8 cellular contexts compared by ENCODE assay signal in genomic region chr17:17749921-17750320, GRCh38.
DNase-seq lines count a peak whose midpoint lies in the region; ATAC-seq and TF ChIP-seq lines count a peak whose summit lies in the region.

No MANE protein-coding gene starts in this region.

- POLR2A ChIA-PET in IMR-90 (lab: Charles Lee; ENCODE audit: unreplicated experiment), result no interaction called here

- no peak overlapping the region for H2BK5ac ChIP-seq in IMR-90 (ENCODE audit: low read depth, low read length, poor library complexity, severe bottlenecking)

- H2BK20ac ChIP-seq in IMR-90 (ENCODE audit: low read depth, low read length), result no peak overlapping the region

- intact Hi-C loops in IMR-90 (cut with micrococcal nuclease) (loop anchor here (10.0 kb wide), 1 partner anchor 395 kb away; no protein-coding TSS in a partner anchor), lower lobe of right lung (cut with DNase I) (no loop called here), Right ventricle myocardium superior (cut with DNase I) (no loop called here)

- peak overlapping the region; percentile 91 for H3K27ac ChIP-seq in DOHH2 (ENCODE audit: low read depth, low read length)
- no peak overlapping the region for H3K27ac ChIP-seq in IMR-90 (ENCODE audit: insufficient read depth, low read length)
- peak overlapping the region; percentile 55 for H3K27ac ChIP-seq in muscle layer of colon (ENCODE audit: low read depth, low read length)
- no peak overlapping the region for H3K27ac ChIP-seq in lower lobe of right lung

- no peaks in the 10 kb centered on the region; the same call in 1 of the 2 replicates for H3K36me3 ChIP-seq in DOHH2 (ENCODE audit: control insufficient read depth, low read length)
- peaks cover 5% of the 10 kb centered on the region; the same call in 1 of the 2 replicates for H3K36me3 ChIP-seq in IMR-90 (ENCODE audit: control insufficient read depth, insufficient read depth, low read length)
- H3K36me3 ChIP-seq in muscle layer of colon (ENCODE audit: insufficient read depth, low read length), result no peaks in the 10 kb centered on the region
- H3K36me3 ChIP-seq in lower lobe of right lung, result no peaks in the 10 kb centered on the region

- H3K9me3 ChIP-seq in DOHH2 (ENCODE audit: control insufficient read depth, insufficient read depth, low read length), result peaks cover 9% of the 10 kb centered on the region; the same call in 1 of the 2 replicates
- no peaks in the 10 kb centered on the region for H3K9me3 ChIP-seq in IMR-90 (ENCODE audit: control insufficient read depth, insufficient read depth, low read length)
- H3K9me3 ChIP-seq in muscle layer of colon (ENCODE audit: low read length), result no peaks in the 10 kb centered on the region
- no peaks in the 10 kb centered on the region for H3K9me3 ChIP-seq in lower lobe of right lung

- peaks cover 68% of the 10 kb centered on the region for H3K4me1 ChIP-seq in DOHH2 (ENCODE audit: control insufficient read depth, low read length)
- H3K4me1 ChIP-seq in IMR-90 (ENCODE audit: control insufficient read depth, insufficient read depth, low read length), result peaks cover 20% of the 10 kb centered on the region
- peaks cover 40% of the 10 kb centered on the region for H3K4me1 ChIP-seq in muscle layer of colon (ENCODE audit: insufficient read depth, low read length)
- H3K4me1 ChIP-seq in lower lobe of right lung, result peaks cover 48% of the 10 kb centered on the region

- peaks cover 28% of the 10 kb centered on the region for H3K9me1 ChIP-seq in IMR-90 (ENCODE audit: insufficient read depth, low read length)

- H2AFZ ChIP-seq in IMR-90 (replicated peaks; ENCODE audit: low read length, poor library complexity), result peak overlapping the region; percentile 1

- H3K79me2 ChIP-seq in DOHH2 (ENCODE audit: control insufficient read depth, low read length), result peaks cover 76% of the 10 kb centered on the region

- H3K9me2 ChIP-seq in DOHH2 (replicated peaks; ENCODE audit: control insufficient read depth, low read length), result no peaks in the 10 kb centered on the region

- no peak overlapping the region for H3K14ac ChIP-seq in IMR-90 (replicated peaks; ENCODE audit: low read depth, low read length)

- H2BK120ac ChIP-seq in IMR-90 (ENCODE audit: low read depth, low read length), result no peak overlapping the region

- no peak overlapping the region for H2BK15ac ChIP-seq in IMR-90 (ENCODE audit: low read depth, low read length)

- no peak for TF ChIP-seq CTCF in DOHH2 (IDR thresholded peaks at IDR 0.05; ENCODE audit: low read depth, low read length, poor library complexity, severe bottlenecking)
- TF ChIP-seq CTCF in IMR-90 (conservative IDR thresholded peaks at IDR 0.05; ENCODE audit: low read depth, low read length), result no peak
- no peak for TF ChIP-seq CTCF in cardiac fibroblast (IDR thresholded peaks at IDR 0.05; ENCODE audit: low read depth, low read length)
- TF ChIP-seq CTCF in lower lobe of right lung (IDR thresholded peaks at IDR 0.05), result no peak

- H3K27me3 ChIP-seq in DOHH2 (ENCODE audit: control insufficient read depth, low read length) (no peaks in the 10 kb centered on the region), IMR-90 (ENCODE audit: control insufficient read depth, insufficient read depth, low read length) (no peaks in the 10 kb centered on the region), muscle layer of colon (ENCODE audit: control insufficient read depth in 1 of 2, insufficient read depth in 2 of 2, low read length in 2 of 2) (no peaks in the 10 kb centered on the region), lower lobe of right lung (ENCODE audit: low read depth) (no peaks in the 10 kb centered on the region)

- no peak overlapping the region for H3K4ac ChIP-seq in IMR-90 (ENCODE audit: low read depth, low read length)

- H3K23ac ChIP-seq in IMR-90 (ENCODE audit: low read depth, low read length), result no peak overlapping the region

- dilution Hi-C loops in IMR-90 (cut with HindIII; ENCODE audit: low sequenced_read_pairs, unreplicated experiment), result no loop called here

- CTCF ChIA-PET in IMR-90 (lab: Yijun Ruan, JAX), result interaction anchor here (1.0 kb wide), 1 partner anchor 59 kb away, joined by 4 read pairs; no protein-coding TSS in a partner anchor

- H3F3A ChIP-seq in DOHH2 (ENCODE audit: control insufficient read depth, insufficient read depth), result peaks cover 20% of the 10 kb centered on the region

- DNase-seq in IMR-90 (peak; percentile 43), T-helper 9 cell (peak; percentile 25), cardiac fibroblast (ENCODE audit: low read depth in 2 of 2) (peak; percentile 51 to 54), lower lobe of right lung (no peak), Right ventricle myocardium superior (no peak)

- no peak for TF ChIP-seq POLR2A in IMR-90 (IDR thresholded peaks at IDR 0.05; ENCODE audit: low read depth, low read length)

- in situ Hi-C loops in IMR-90 (cut with MboI; ENCODE audit: low sequenced_read_pairs), result no loop called here

- H3K18ac ChIP-seq in IMR-90 (ENCODE audit: low read depth, low read length), result no peak overlapping the region

- H2AK9ac ChIP-seq in IMR-90 (replicated peaks; ENCODE audit: low read depth, low read length, poor library complexity), result no peak overlapping the region

- H3K79me1 ChIP-seq in IMR-90 (ENCODE audit: low read depth in 1 of 2, low read length in 2 of 2), result peaks cover 37 to 92% of the 10 kb centered on the region in 2 experiments

- ATAC-seq in IMR-90 (ENCODE audit: low read depth), result no peak
- no peak for ATAC-seq in lower lobe of right lung
- no peak for ATAC-seq in Right ventricle myocardium superior (ENCODE audit: poor library complexity)
- ATAC-seq in GM18873 (IDR thresholded peaks at IDR 0.05; ENCODE audit: low FRiP score, unreplicated experiment), result no peak

- no peak for TF ChIP-seq RAD21 in IMR-90 (IDR thresholded peaks at IDR 0.05; ENCODE audit: low read length)

- H2AK5ac ChIP-seq in IMR-90 (ENCODE audit: low read depth, low read length), result peak overlapping the region; percentile 0; the same call in 1 of the 2 replicates

- no CpG with 5 or more reads among the region's 6 CpGs for WGBS in IMR-90 (ENCODE audit: extremely low coverage in 2 of 2, insufficient read length in 1 of 2), 2 experiments

- no peak overlapping the region for H3K56ac ChIP-seq in IMR-90 (ENCODE audit: extremely low read depth, insufficient read depth, low read length)

- H4K20me1 ChIP-seq in DOHH2 (ENCODE audit: control insufficient read depth, insufficient read depth, low read depth, low read length) (no peaks in the 10 kb centered on the region), IMR-90 (ENCODE audit: insufficient read depth, low read length) (peaks cover 74% of the 10 kb centered on the region)

- no peak overlapping the region for H3K9ac ChIP-seq in IMR-90 (ENCODE audit: low read depth, low read length)
- H3K9ac ChIP-seq in muscle layer of colon (ENCODE audit: low read length), result no peak overlapping the region

- H3K4me2 ChIP-seq in DOHH2 (ENCODE audit: low read length) (peak overlapping the region; percentile 90), IMR-90 (ENCODE audit: low read depth, low read length) (no peak overlapping the region)

- no peak overlapping the region for H4K91ac ChIP-seq in IMR-90 (ENCODE audit: insufficient read depth, low read depth, low read length)

- no TSS peak for BruUV-seq in IMR-90 (replicated peaks; lab: Mats Ljungman, UMichigan)

- H3K4me3 ChIP-seq in DOHH2 (ENCODE audit: low read length) (peak overlapping the region; percentile 66), IMR-90 (ENCODE audit: insufficient read depth, low read depth, low read length) (no peak overlapping the region), cardiac fibroblast (replicated peaks in 1 of 2; ENCODE audit: low read depth in 2 of 2, low read length in 2 of 2) (no peak overlapping the region), muscle layer of colon (ENCODE audit: low read depth in 1 of 2, low read length in 2 of 2) (no peak overlapping the region), lower lobe of right lung (no peak overlapping the region)

- no peak overlapping the region for H4K5ac ChIP-seq in IMR-90 (ENCODE audit: low read depth, low read length)

- H4K8ac ChIP-seq in IMR-90 (ENCODE audit: low read depth in 2 of 2, low read length in 2 of 2), result no peak overlapping the region; a peak in 1 of 4 replicates

TF ChIP-seq in IMR-90, 13 proteins besides CTCF, POLR2A, EP300 and RAD21:
- TF ChIP-seq NFE2L2 (IDR thresholded peaks at IDR 0.05; ENCODE audit: low read depth, low read length) (no peak), USF2 (IDR thresholded peaks at IDR 0.05; ENCODE audit: low read depth, low read length) (peak; percentile 94)

Comparison
In these comparisons a context has a peak if more than half of its experiments do, and no peak if none do; other contexts are left out.
1. H3K27ac ChIP-seq: peak in DOHH2 (single experiment) and muscle layer of colon (single experiment); none in IMR-90 (single experiment) and lower lobe of right lung (single experiment).
2. DNase-seq: peak in IMR-90 (single experiment), T-helper 9 cell (single experiment) and cardiac fibroblast (2 of 2); none in lower lobe of right lung (single experiment) and Right ventricle myocardium superior (single experiment).